ENCODE assay signal across 18 cellular contexts in genomic region chr5:146451411-146451810, GRCh38. TPM values are rescaled to one million over a fixed set of nuclear protein-coding genes. Genes with fewer than 3 reads are reported as not detected.
DNase-seq lines count a peak whose midpoint lies in the region; TF ChIP-seq lines count a peak whose summit lies in the region.
"Had no signal": no experiment of that assay in that cellular context is flagged by ENCODE, and none has a peak within 500 bp of the region (broad histone marks: within the 10 kb centered on the region; RNA-seq: fewer than 3 reads in every experiment).

No MANE protein-coding gene starts in this region.

- peaks cover 37% of the 10 kb centered on the region for H3K4me1 Mint-ChIP-seq in neural crest cell

- no peaks in the 10 kb centered on the region for H3K9me3 ChIP-seq in Loucy (ENCODE audit: insufficient read depth, low read depth, low read length)
- H3K9me3 ChIP-seq: thoracic aorta had no signal

- no peak overlapping the region for H3K27ac Mint-ChIP-seq in neural crest cell (ENCODE audit: unreplicated experiment)
- H3K27ac Mint-ChIP-seq: activated naive CD8-positive, alpha-beta T cell treated with anti-CD3 and anti-CD28 coated beads for 36 hours; T-helper 17 cell had no signal

- H3K9me3 Mint-ChIP-seq in neural crest cell, result peaks cover 4% of the 10 kb centered on the region
- H3K9me3 Mint-ChIP-seq: activated CD4-positive, alpha-beta T cell treated with anti-CD3 and anti-CD28 coated beads, Interleukin-2, amount 10 ng/mL, durations not matched to agents 24 days and 14 days; activated naive CD8-positive, alpha-beta T cell treated with anti-CD3 and anti-CD28 coated beads for 36 hours; CD4-positive, alpha-beta memory T cell had no signal

- H3K4me3 Mint-ChIP-seq in neural crest cell, result no peak overlapping the region
- H3K4me3 Mint-ChIP-seq: activated CD4-positive, alpha-beta T cell treated with anti-CD3 and anti-CD28 coated beads, Interleukin-2, amount 10 ng/mL, durations not matched to agents 24 days and 14 days; T-helper 17 cell had no signal

- H3K27ac ChIP-seq in brain microvascular endothelial cell, result no peak overlapping the region
- H3K27ac ChIP-seq: thoracic aorta had no signal

- peak overlapping the region; percentile 96 for H3K4me2 ChIP-seq in Loucy (ENCODE audit: low read depth, low read length, poor library complexity, severe bottlenecking)

- peaks cover 3% of the 10 kb centered on the region for H3K27me3 Mint-ChIP-seq in neural crest cell (ENCODE audit: low read depth)
- H3K27me3 Mint-ChIP-seq: activated CD4-positive, alpha-beta T cell treated with anti-CD3 and anti-CD28 coated beads, Interleukin-2, amount 10 ng/mL, durations not matched to agents 24 days and 14 days; CD4-positive, alpha-beta memory T cell; T-helper 17 cell had no signal

- peaks cover 93% of the 10 kb centered on the region for H3K79me2 ChIP-seq in Loucy (ENCODE audit: insufficient read depth, low read length)

- H3K9me2 ChIP-seq in Loucy (replicated peaks; ENCODE audit: low read depth, low read length), result no peaks in the 10 kb centered on the region

- peaks cover 3% of the 10 kb centered on the region for H3K36me3 Mint-ChIP-seq in neural crest cell (ENCODE audit: low read depth)

- TF ChIP-seq CTCF in GM06990 (IDR thresholded peaks at IDR 0.05; ENCODE audit: insufficient read depth, low read length, poor library complexity, severe bottlenecking) (peak; percentile 32), Loucy (conservative IDR thresholded peaks at IDR 0.05; ENCODE audit: low read length) (peak; percentile 62), brain microvascular endothelial cell (IDR thresholded peaks at IDR 0.05; ENCODE audit: low read depth, low read length, missing control alignments) (peak; percentile 49), neural crest cell (conservative IDR thresholded peaks at IDR 0.05) (peak; percentile 36)

- in situ Hi-C loops in brain microvascular endothelial cell (cut with HindIII; ENCODE audit: low pct_ligation_motif_present, low sequenced_read_pairs), result no loop called here

- H3K9ac ChIP-seq in Loucy (ENCODE audit: low read depth, low read length, poor library complexity, severe bottlenecking), result peak overlapping the region; percentile 89

- DNase-seq in GM06990 (ENCODE audit: extremely low read depth, insufficient read length) (no peak), brain microvascular endothelial cell (no peak), neural crest cell (ENCODE audit: low read depth, low spot score) (no peak), DMS79 treated with DMSO at 0.1 percent for 48 hours (lab: John Stamatoyannopoulos, UW) (no peak), glomerular visceral epithelial cell (ENCODE audit: extremely low spot score) (no peak), NCI-H1694 treated with DMSO at 0.1 percent for 48 hours (lab: John Stamatoyannopoulos, UW) (no peak), ecto neural progenitor cell (ENCODE audit: low spot score) (no peak)
- DNase-seq: activated CD4-positive, alpha-beta T cell treated with anti-CD3 and anti-CD28 coated beads, Interleukin-2, amount 10 ng/mL, durations not matched to agents 24 days and 14 days; activated naive CD8-positive, alpha-beta T cell treated with anti-CD3 and anti-CD28 coated beads for 36 hours; activated T-cell treated with anti-CD3 and anti-CD28 coated beads, Interleukin-2, amount 50 U/mL, for 1 hour; CD4-positive, alpha-beta memory T cell; hypothalamus; left ventricle myocardium superior; NCI-H1092 treated with DMSO at 0.1 percent for 48 hours; OCI-M1; T-helper 17 cell had no signal

- H3K36me3 ChIP-seq in GM06990 (ENCODE audit: control insufficient read depth, insufficient read depth, low read length), result no peaks in the 10 kb centered on the region; the same call in 1 of the 2 replicates
- H3K36me3 ChIP-seq in Loucy (ENCODE audit: insufficient read depth, low read length), result peaks cover 19% of the 10 kb centered on the region
- peaks cover 3% of the 10 kb centered on the region for H3K36me3 ChIP-seq in brain microvascular endothelial cell (replicated peaks)

- H4K20me1 ChIP-seq in Loucy (ENCODE audit: insufficient read depth, low read length, poor library complexity, severe bottlenecking), result peaks cover 85% of the 10 kb centered on the region

- peaks cover 38% of the 10 kb centered on the region for H3K4me1 ChIP-seq in Loucy (ENCODE audit: insufficient read depth, low read length, poor library complexity, severe bottlenecking)

- no peak overlapping the region for H2AFZ ChIP-seq in Loucy (ENCODE audit: low read length)

- H3K27me3 ChIP-seq in GM06990 (replicated peaks; ENCODE audit: control insufficient read depth, insufficient read depth, low read length), result no peaks in the 10 kb centered on the region
- H3K27me3 ChIP-seq in Loucy (ENCODE audit: insufficient read depth, low read length, poor library complexity, severe bottlenecking), result no peaks in the 10 kb centered on the region
- H3K27me3 ChIP-seq in brain microvascular endothelial cell (replicated peaks), result no peaks in the 10 kb centered on the region

- H3K4me3 ChIP-seq in GM06990 (replicated peaks; ENCODE audit: low read depth, low read length) (no peak overlapping the region), Loucy (ENCODE audit: low read length, poor library complexity, severe bottlenecking) (peak overlapping the region; percentile 86), brain microvascular endothelial cell (ENCODE audit: low read depth, low read length) (no peak overlapping the region)
- H3K4me3 ChIP-seq: thoracic aorta had no signal

- H3F3A ChIP-seq in Loucy (ENCODE audit: low read depth), result no peaks in the 10 kb centered on the region

RNA-seq across cellular contexts. Expression of gene TCERG1, which starts 4.3 kb away (rescaled TPM):
- 143 and 152 TPM in 2 replicates for total RNA-seq in neural crest cell
